ENCODE assay signal across 24 cellular contexts in the genomic region with DNA sequence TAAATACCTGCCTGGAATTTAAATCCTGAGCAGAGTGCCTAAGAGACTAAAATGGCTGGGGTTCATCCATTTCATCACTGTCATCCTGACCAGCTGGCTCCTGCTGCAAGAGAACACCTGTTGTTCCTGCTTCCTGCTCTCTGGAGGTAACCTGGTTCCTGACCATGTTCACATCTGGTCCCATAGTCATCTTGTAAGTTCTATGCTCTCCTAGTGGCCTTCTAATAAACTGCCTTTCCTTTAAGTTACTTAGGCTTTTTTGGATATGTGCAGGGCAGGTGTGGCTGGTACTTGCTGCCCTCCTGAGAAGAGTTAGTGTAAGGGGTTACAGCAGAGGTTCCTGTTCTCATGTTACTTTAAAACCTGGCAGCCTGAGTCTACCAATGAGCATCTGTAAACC.
A peak's percentile ranks its signal among the peaks of the same experiment; 100 is the strongest.
DNase-seq lines count a peak whose midpoint lies in the region; ATAC-seq, FAIRE-seq and TF ChIP-seq lines count a peak whose summit lies in the region.
"Had no signal": no experiment of that assay in that cellular context is flagged by ENCODE, and none has a peak within 500 bp of the region (broad histone marks: within the 10 kb centered on the region; RNA-seq: fewer than 3 reads in every experiment).

No MANE protein-coding gene starts in this region.

- TF ChIP-seq EP300 in A549 (IDR thresholded peaks at IDR 0.05) (no peak), upper lobe of left lung (IDR thresholded peaks at IDR 0.05) (no peak)

- H3K36me3 ChIP-seq in OCI-LY3 (replicated peaks; ENCODE audit: low read depth, low read length) (peaks cover 29% of the 10 kb centered on the region), smooth muscle cell (ENCODE audit: low read depth) (no peaks in the 10 kb centered on the region), upper lobe of left lung (no peaks in the 10 kb centered on the region)
- H3K36me3 ChIP-seq: neutrophil, tibial nerve had no signal

- ATAC-seq in A549 (peak; percentile 69 to 71; a peak in 5 of 6 replicates), upper lobe of left lung (ENCODE audit: low FRiP score in 2 of 2) (no peak)
- ATAC-seq: activated CD8-positive, alpha-beta T cell treated with anti-CD3 and anti-CD28 coated beads for 36 hours; stimulated activated naive CD8-positive, alpha-beta T cell treated with anti-CD3 and anti-CD28 coated beads, Interleukin-15, Interleukin-2, amounts not matched to agents 100 U/mL and 50 U/mL, for 24 hours had no signal

- no peaks in the 10 kb centered on the region for H3F3A ChIP-seq in smooth muscle cell (ENCODE audit: low read depth)

- no peak for TF ChIP-seq POLR2A in A549 (IDR thresholded peaks at IDR 0.05; ENCODE audit: low read length)
- TF ChIP-seq POLR2A in upper lobe of left lung (IDR thresholded peaks at IDR 0.05): no peak

- no peak overlapping the region for H3K9ac ChIP-seq in OCI-LY3 (ENCODE audit: low read length)
- H3K9ac ChIP-seq in smooth muscle cell (ENCODE audit: low read depth): no peak overlapping the region
- H3K9ac ChIP-seq: SK-N-SH had no signal

- no peak overlapping the region for H3K4me3 ChIP-seq in A549
- H3K4me3 ChIP-seq in OCI-LY3 (ENCODE audit: low read length): 0 out of 2 replicates have a peak overlapping the region, but pooled peaks have one; percentile 2
- H3K4me3 ChIP-seq in foreskin fibroblast (ENCODE audit: low read depth in 1 of 2, low read length in 2 of 2): no peak overlapping the region
- H3K4me3 ChIP-seq in smooth muscle cell: no peak overlapping the region
- no peak overlapping the region for H3K4me3 ChIP-seq in upper lobe of left lung
- H3K4me3 ChIP-seq: tibial nerve had no signal

- H3K4me1 ChIP-seq in A549 (peaks cover 11% of the 10 kb centered on the region; the same call in 1 of the 3 replicates), OCI-LY3 (ENCODE audit: low read length) (peaks cover 40% of the 10 kb centered on the region), smooth muscle cell (ENCODE audit: low read depth) (no peaks in the 10 kb centered on the region), upper lobe of left lung (no peaks in the 10 kb centered on the region)
- H3K4me1 ChIP-seq: tibial nerve had no signal

- H3K4me2 ChIP-seq in A549: no peak overlapping the region
- H3K4me2 ChIP-seq in OCI-LY3 (ENCODE audit: low read length): peak overlapping the region; percentile 44
- H3K4me2 ChIP-seq in smooth muscle cell: no peak overlapping the region
- H3K4me2 ChIP-seq: SK-N-SH had no signal

- H3K27ac ChIP-seq in A549 (no peak overlapping the region), OCI-LY3 (ENCODE audit: low read length) (peak overlapping the region; percentile 33), smooth muscle cell (ENCODE audit: low read depth) (no peak overlapping the region), upper lobe of left lung (no peak overlapping the region)
- H3K27ac ChIP-seq: neutrophil, tibial nerve had no signal

- H2AFZ ChIP-seq in OCI-LY3 (ENCODE audit: low read depth, low read length) (no peak overlapping the region), smooth muscle cell (ENCODE audit: low read depth) (no peak overlapping the region)

- H3K79me2 ChIP-seq in OCI-LY3 (ENCODE audit: low read length) (peaks cover 86% of the 10 kb centered on the region), smooth muscle cell (ENCODE audit: low read depth) (no peaks in the 10 kb centered on the region)

- TF ChIP-seq RAD21 in A549 (conservative IDR thresholded peaks at IDR 0.05 in 1 of 2, IDR thresholded peaks at IDR 0.05 in 1 of 2): no peak

- POLR2A ChIA-PET in A549 (lab: Yijun Ruan, JAX): no interaction called here

- H3K9me3 ChIP-seq in A549 (0 out of 3 replicates have a peak, but pooled peaks cover 10% of the 10 kb centered on the region), OCI-LY3 (ENCODE audit: insufficient read depth, low read length) (no peaks in the 10 kb centered on the region), smooth muscle cell (replicated peaks; ENCODE audit: low read depth) (no peaks in the 10 kb centered on the region), upper lobe of left lung (no peaks in the 10 kb centered on the region)
- H3K9me3 ChIP-seq: neutrophil, SK-N-SH, tibial nerve had no signal

- peaks cover 75% of the 10 kb centered on the region for H4K20me1 ChIP-seq in OCI-LY3 (ENCODE audit: insufficient read depth, low read length)
- H4K20me1 ChIP-seq in smooth muscle cell (ENCODE audit: low read depth): no peaks in the 10 kb centered on the region

- no peak for FAIRE-seq in A549 (lab: Jason Lieb, UNC)
- FAIRE-seq: frontal cortex, kidney had no signal

- no peak for TF ChIP-seq CTCF in A549 (IDR thresholded peaks at IDR 0.05)
- TF ChIP-seq CTCF in OCI-LY3 (IDR thresholded peaks at IDR 0.05; ENCODE audit: low read depth, low read length): peak; percentile 8; the same call in 1 of the 2 replicates
- no peak for TF ChIP-seq CTCF in foreskin fibroblast (IDR thresholded peaks at IDR 0.05; ENCODE audit: low read depth, low read length)
- no peak for TF ChIP-seq CTCF in smooth muscle cell (IDR thresholded peaks at IDR 0.05; ENCODE audit: borderline replicate concordance, insufficient read depth, poor library complexity, severe bottlenecking)
- no peak for TF ChIP-seq CTCF in upper lobe of left lung (IDR thresholded peaks at IDR 0.05)

- CTCF ChIA-PET in A549 (lab: Yijun Ruan, JAX): no interaction called here

- H3K27me3 ChIP-seq in OCI-LY3 (ENCODE audit: low read depth, low read length) (no peaks in the 10 kb centered on the region), smooth muscle cell (ENCODE audit: low read depth) (peaks cover 3% of the 10 kb centered on the region), upper lobe of left lung (no peaks in the 10 kb centered on the region)
- H3K27me3 ChIP-seq: tibial nerve had no signal

- DNase-seq in A549 (ENCODE audit: low read depth in 1 of 2, low spot score in 1 of 2) (no peak), DMS153 treated with DMSO at 0.1 percent for 48 hours (lab: John Stamatoyannopoulos, UW; ENCODE audit: unreplicated experiment) (peak; percentile 19), NCI-H146 (lab: John Stamatoyannopoulos, UW) (peak; percentile 84), foreskin fibroblast (no peak), smooth muscle cell (lab: John Stamatoyannopoulos, UW; ENCODE audit: unreplicated experiment) (no peak), activated gamma-delta T cell treated with Interleukin-2 at 50 U/mL for 16 hours (no peak), upper lobe of left lung (no peak)
- DNase-seq: activated B cell treated with CpG ODN at 0.5 μM for 24 hours; activated CD8-positive, alpha-beta T cell treated with anti-CD3 and anti-CD28 coated beads for 36 hours; activated naive CD4-positive, alpha-beta T cell treated with Interleukin-2 at 50 U/mL for 16 hours; activated T-cell treated with anti-CD3 and anti-CD28 coated beads, Interleukin-2, amount 50 U/mL, for 24 hours; amygdala; CD4-positive, alpha-beta T cell; central memory CD4-positive, alpha-beta T cell; hypothalamus; kidney; NCI-H1694 treated with DMSO at 0.1 percent for 48 hours; SK-N-SH; stimulated activated CD4-positive, alpha-beta T cell treated with anti-CD3 and anti-CD28 coated beads, Interleukin-4, amount 100 ng/mL, for 1 hour; stimulated activated naive CD8-positive, alpha-beta T cell treated with anti-CD3 and anti-CD28 coated beads, Interleukin-15, Interleukin-2, amounts not matched to agents 100 U/mL and 50 U/mL, for 24 hours had no signal

TF ChIP-seq in A549, 52 proteins besides CTCF, POLR2A, EP300 and RAD21:
- TF ChIP-seq CHD2 (IDR thresholded peaks at IDR 0.05; ENCODE audit: low read length, partially characterized antibody): no peak
- no peak for TF ChIP-seq HOXB13 (CRISPR knock-in tag; IDR thresholded peaks at IDR 0.05; ENCODE audit: low read depth)
- TF ChIP-seq EHF (CRISPR knock-in tag; IDR thresholded peaks at IDR 0.05): no peak
- no peak for TF ChIP-seq RCOR1 (IDR thresholded peaks at IDR 0.05; ENCODE audit: low read depth, low read length)
- no peak for TF ChIP-seq CHD4 (IDR thresholded peaks at IDR 0.05; ENCODE audit: borderline replicate concordance)
- no peak for TF ChIP-seq FOXS1 (CRISPR knock-in tag; IDR thresholded peaks at IDR 0.05)
- no peak for TF ChIP-seq MAFK (IDR thresholded peaks at IDR 0.05; ENCODE audit: partially characterized antibody)

Comparison
In these comparisons a context has a peak if more than half of its experiments do, and no peak if none do; other contexts are left out.
1. ATAC-seq: peak in A549 (2 of 2); none in upper lobe of left lung (0 of 2).
2. DNase-seq: peak in DMS153 treated with DMSO at 0.1 percent for 48 hours (single experiment) and NCI-H146 (single experiment); none in A549 (0 of 2), foreskin fibroblast (0 of 2), smooth muscle cell (single experiment), activated gamma-delta T cell treated with Interleukin-2 at 50 U/mL for 16 hours (single experiment) and upper lobe of left lung (0 of 2).